Comparison of ENCODE assay signal across 8 cellular contexts in the genomic region with DNA sequence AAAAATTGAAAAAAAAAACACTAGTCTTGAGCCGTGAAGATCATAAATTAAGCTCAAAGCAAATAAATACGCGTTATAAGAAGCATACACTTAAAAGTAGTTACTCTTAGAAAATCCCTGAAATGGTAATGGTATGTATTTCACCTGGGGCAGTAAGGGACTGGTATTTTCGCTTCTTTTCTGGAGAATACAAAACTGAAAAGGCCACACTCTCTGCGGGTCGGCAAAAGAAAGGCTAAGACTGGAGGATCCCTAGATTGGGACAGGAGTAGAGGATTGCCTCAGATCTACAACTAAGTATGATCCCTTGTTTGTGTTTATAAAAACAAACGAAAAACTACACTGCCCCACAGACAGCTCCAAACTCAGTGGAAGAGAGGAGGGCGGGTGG. TPM values are rescaled to one million over a fixed set of nuclear protein-coding genes. Genes with fewer than 3 reads are reported as not detected.
DNase-seq lines count a peak whose midpoint lies in the region; ATAC-seq and TF ChIP-seq lines count a peak whose summit lies in the region.

No MANE protein-coding gene starts in this region.

- H3K9me3 ChIP-seq in HUES48 (ENCODE audit: control insufficient read depth, insufficient read depth, low read length): no peaks in the 10 kb centered on the region
- H3K9me3 ChIP-seq in mucosa of descending colon: no peaks in the 10 kb centered on the region

- peaks cover 6% of the 10 kb centered on the region; the same call in 1 of the 2 replicates for H3K36me3 ChIP-seq in HUES48 (ENCODE audit: control insufficient read depth, insufficient read depth, low read length)
- H3K36me3 ChIP-seq in mucosa of descending colon (ENCODE audit: low read depth): no peaks in the 10 kb centered on the region

- intact Hi-C loops in mucosa of descending colon (cut with DNase I, micrococcal nuclease): no loop called here

- no peak for ATAC-seq in mucosa of descending colon
- no peak for ATAC-seq in GM19351 (IDR thresholded peaks at IDR 0.05; ENCODE audit: unreplicated experiment)

- peak overlapping the region; percentile 99 for H3K27ac ChIP-seq in HUES48 (ENCODE audit: low read depth, low read length)

- H3K4me3 ChIP-seq in HUES48 (ENCODE audit: low read depth, low read length) (peak overlapping the region; percentile 96), cardiac fibroblast (replicated peaks in 1 of 2; ENCODE audit: low read depth in 2 of 2, low read length in 2 of 2) (peak overlapping the region; percentile 88 to 91), mucosa of descending colon (peak overlapping the region; percentile 67)

- peak; percentile 24 for DNase-seq in ACHN
- DNase-seq in cardiac fibroblast (ENCODE audit: low read depth in 2 of 2): no peak
- no peak for DNase-seq in mucosa of descending colon
- no peak for DNase-seq in stimulated activated CD4-positive, alpha-beta T cell treated with anti-CD3 and anti-CD28 coated beads, Interleukin-2, amount 100 ng/mL, for 48 hours
- no peak for DNase-seq in G401 (ENCODE audit: low spot score)
- no peak for DNase-seq in stimulated activated CD8-positive, alpha-beta memory T cell treated with anti-CD3 and anti-CD28 coated beads, Interleukin-4, amount 100 ng/mL, for 48 hours

- in situ Hi-C loops in ACHN (cut with HindIII; ENCODE audit: low pct_ligation_motif_present, low pct_unique_long_range_greater_than_20kb, low sequenced_read_pairs) (no loop called here), G401 (cut with HindIII; ENCODE audit: low sequenced_read_pairs) (no loop called here)

- H3K9ac ChIP-seq in HUES48 (ENCODE audit: low read depth, low read length): peak overlapping the region; percentile 97

- TF ChIP-seq CTCF in cardiac fibroblast (IDR thresholded peaks at IDR 0.05; ENCODE audit: low read depth, low read length): no peak
- no peak for TF ChIP-seq CTCF in mucosa of descending colon (IDR thresholded peaks at IDR 0.05)

- H3K27me3 ChIP-seq in HUES48 (ENCODE audit: control insufficient read depth, insufficient read depth, low read length): no peaks in the 10 kb centered on the region

- H3K4me1 ChIP-seq in HUES48 (ENCODE audit: control insufficient read depth, insufficient read depth, low read length): 0 out of 2 replicates have a peak, but pooled peaks cover 8% of the 10 kb centered on the region
- H3K4me1 ChIP-seq in mucosa of descending colon (ENCODE audit: low read depth): peaks cover 25% of the 10 kb centered on the region

RNA-seq across cellular contexts. Expression of a gene that starts 0.6 kb away (rescaled TPM):
- 10 to 100 TPM; 60.6 to 71.1 (median 64.9) TPM for total RNA-seq in mucosa of descending colon
- 71.3 and 111 TPM in 2 replicates for total RNA-seq in G401 (2014; rRNA removed; shearing (Covaris generic))
